Comparison of ENCODE assay signal across 21 cellular contexts in genomic region chr17:61203765-61204164, GRCh38.
A peak's percentile ranks its signal among the peaks of the same experiment; 100 is the strongest.
DNase-seq lines count a peak whose midpoint lies in the region; ATAC-seq, FAIRE-seq and TF ChIP-seq lines count a peak whose summit lies in the region.
"Had no signal": no experiment of that assay in that cellular context is flagged by ENCODE, and none has a peak within 500 bp of the region (broad histone marks: within the 10 kb centered on the region; RNA-seq: fewer than 3 reads in every experiment).

No MANE protein-coding gene starts in this region.

- TF ChIP-seq CTCF in nephron (IDR thresholded peaks at IDR 0.05; ENCODE audit: unreplicated experiment in 3 of 3) (no peak), type B pancreatic cell (conservative IDR thresholded peaks at IDR 0.05) (no peak)

- no peak for ATAC-seq in GM18907 (IDR thresholded peaks at IDR 0.05; ENCODE audit: unreplicated experiment)
- ATAC-seq: natural killer cell had no signal

- H3K9me2 ChIP-seq in Karpas-422 (replicated peaks; ENCODE audit: insufficient read depth, low read length), result no peaks in the 10 kb centered on the region

- H3K4me3 ChIP-seq in SJSA1, result no peak overlapping the region
- no peak overlapping the region for H3K4me3 ChIP-seq in Karpas-422 (ENCODE audit: low read length)
- H3K4me3 ChIP-seq: BLaER1 had no signal

- H3K4me1 Mint-ChIP-seq in nephron (peaks cover 65% of the 10 kb centered on the region), type B pancreatic cell (ENCODE audit: unreplicated experiment) (peaks cover 56% of the 10 kb centered on the region)

- H3K4me1 ChIP-seq in SJSA1 (replicated peaks), result peaks cover 69% of the 10 kb centered on the region
- H3K4me1 ChIP-seq in Karpas-422 (ENCODE audit: low read length), result no peaks in the 10 kb centered on the region

- H3K27ac ChIP-seq in SJSA1, result peak overlapping the region; percentile 33; the same call in 1 of the 2 replicates
- H3K27ac ChIP-seq in Karpas-422 (ENCODE audit: low read length), result no peak overlapping the region
- H3K27ac ChIP-seq: BLaER1 had no signal

- H3K27me3 ChIP-seq in SJSA1 (replicated peaks), result no peaks in the 10 kb centered on the region
- H3K27me3 ChIP-seq in Karpas-422 (ENCODE audit: low read length), result no peaks in the 10 kb centered on the region
- H3K27me3 ChIP-seq: BLaER1 had no signal

- H3K4me3 Mint-ChIP-seq in nephron, result peak overlapping the region in 1 of 3 experiments; percentile 49
- H3K4me3 Mint-ChIP-seq in type B pancreatic cell, result peak overlapping the region; percentile 14
- H3K4me3 Mint-ChIP-seq: natural killer cell had no signal

- H3K9me3 ChIP-seq in SJSA1 (replicated peaks) (no peaks in the 10 kb centered on the region), Karpas-422 (ENCODE audit: low read length) (no peaks in the 10 kb centered on the region)
- H3K9me3 ChIP-seq: BLaER1 had no signal

- FAIRE-seq in endometrium (lab: Jason Lieb, UNC), result peak; percentile 84
- FAIRE-seq: astrocyte had no signal

- H3K27me3 Mint-ChIP-seq in nephron (ENCODE audit: low read depth) (no peaks in the 10 kb centered on the region), type B pancreatic cell (no peaks in the 10 kb centered on the region)

- H3K27ac Mint-ChIP-seq in nephron (peak overlapping the region; percentile 47 to 84 (median 74)), type B pancreatic cell (peak overlapping the region; percentile 12)
- H3K27ac Mint-ChIP-seq: natural killer cell had no signal

- no peaks in the 10 kb centered on the region for H3K36me3 Mint-ChIP-seq in nephron (ENCODE audit: low read depth)
- H3K36me3 Mint-ChIP-seq in type B pancreatic cell, result no peaks in the 10 kb centered on the region
- H3K36me3 Mint-ChIP-seq: natural killer cell had no signal

- no peaks in the 10 kb centered on the region for H4K20me1 ChIP-seq in Karpas-422 (ENCODE audit: insufficient read depth, low read depth, low read length)
- H4K20me1 ChIP-seq: BLaER1 had no signal

- DNase-seq in SJSA1 (ENCODE audit: low read depth in 1 of 2, low spot score in 2 of 2), result no peak
- no peak for DNase-seq in type B pancreatic cell (ENCODE audit: extremely low spot score, unreplicated experiment)
- DNase-seq in NCI-H146 treated with DMSO at 0.1 percent for 48 hours (lab: John Stamatoyannopoulos, UW; ENCODE audit: unreplicated experiment), result no peak
- DNase-seq in HPDE6-E6E7 (ENCODE audit: extremely low spot score), result no peak
- no peak for DNase-seq in Karpas-422
- DNase-seq: activated CD4-positive, CD25-positive, alpha-beta regulatory T cell; activated effector memory CD4-positive, alpha-beta T cell treated with Interleukin-2 at 50 U/mL for 16 hours; GF-D8; mammary epithelial cell; natural killer cell; NCI-H1436; NCI-H226; retina; SHP77; stimulated activated CD4-positive, alpha-beta T cell treated with anti-CD3 and anti-CD28 coated beads, Interleukin-1b, Interleukin-23, amount 100 ng/mL, for 48 hours; T-helper 2 cell had no signal

- H3K36me3 ChIP-seq in SJSA1 (no peaks in the 10 kb centered on the region), Karpas-422 (ENCODE audit: insufficient read depth, low read length) (no peaks in the 10 kb centered on the region)
- H3K36me3 ChIP-seq: BLaER1 had no signal

- H3K79me2 ChIP-seq in Karpas-422 (ENCODE audit: low read length), result no peaks in the 10 kb centered on the region

- no peaks in the 10 kb centered on the region for H3K9me3 Mint-ChIP-seq in nephron
- no peaks in the 10 kb centered on the region for H3K9me3 Mint-ChIP-seq in type B pancreatic cell
- H3K9me3 Mint-ChIP-seq: natural killer cell had no signal

- H3K9ac ChIP-seq in Karpas-422 (ENCODE audit: low read length), result no peak overlapping the region
- H3K9ac ChIP-seq: BLaER1 had no signal

- no peak overlapping the region for H2AFZ ChIP-seq in Karpas-422 (ENCODE audit: low read length)

- no peak overlapping the region for H3K4me2 ChIP-seq in Karpas-422 (ENCODE audit: low read depth, low read length, poor library complexity, severe bottlenecking)
- H3K4me2 ChIP-seq: BLaER1 had no signal
